8 cellular contexts compared by ENCODE assay signal in genomic region chr2:196101325-196101981, GRCh38. TPM values are rescaled to one million over a fixed set of nuclear protein-coding genes. Genes with fewer than 3 reads are reported as not detected.
DNase-seq lines count a peak whose midpoint lies in the region; ATAC-seq lines count a peak whose summit lies in the region.

No MANE protein-coding gene starts in this region.

- DNase-seq in M059J (ENCODE audit: low read depth): peak; percentile 21
- DNase-seq in effector memory CD8-positive, alpha-beta T cell: no peak
- DNase-seq in stimulated activated CD8-positive, alpha-beta memory T cell treated with anti-CD3 and anti-CD28 coated beads, Interleukin-15, amount 100 ng/mL, for 48 hours (ENCODE audit: low read depth in 2 of 2): peak; percentile 35 to 38
- no peak for DNase-seq in NCI-H2029 (lab: John Stamatoyannopoulos, UW)
- DNase-seq in HK-2 (ENCODE audit: unreplicated experiment): no peak
- no peak for DNase-seq in NCI-H524 treated with DMSO at 0.1 percent for 48 hours (lab: John Stamatoyannopoulos, UW)

- no peak overlapping the region for H3K4me3 Mint-ChIP-seq in effector memory CD8-positive, alpha-beta T cell

- ATAC-seq in GM18511 (IDR thresholded peaks at IDR 0.05; ENCODE audit: unreplicated experiment): peak; percentile 95
- peak; percentile 94 for ATAC-seq in GM21737 (IDR thresholded peaks at IDR 0.05; ENCODE audit: unreplicated experiment)
- ATAC-seq in effector memory CD8-positive, alpha-beta T cell (replicated peaks): peak; percentile 41

- H3K36me3 Mint-ChIP-seq in effector memory CD8-positive, alpha-beta T cell (ENCODE audit: insufficient read depth): peaks cover 4% of the 10 kb centered on the region

- no peaks in the 10 kb centered on the region for H3K27me3 Mint-ChIP-seq in effector memory CD8-positive, alpha-beta T cell

- no peaks in the 10 kb centered on the region for H3K9me3 Mint-ChIP-seq in effector memory CD8-positive, alpha-beta T cell

- H3K4me1 Mint-ChIP-seq in effector memory CD8-positive, alpha-beta T cell (ENCODE audit: low read depth in 2 of 2): peaks cover 8 to 18% of the 10 kb centered on the region in 2 donors

- H3K27ac Mint-ChIP-seq in effector memory CD8-positive, alpha-beta T cell: peak overlapping the region in 1 of 2 donors; percentile 25

RNA-seq across cellular contexts. Expression of gene DNAH7, which starts 32.8 kb away (rescaled TPM):
- 0.64 and 1.1 TPM in 2 replicates for total RNA-seq in M059J (2014; rRNA removed; shearing (Covaris generic))

Comparison
In these comparisons a context has a peak if more than half of its experiments do, and no peak if none do; other contexts are left out.
1. ATAC-seq: peak in every context shown above with its lines; median percentile 95 in GM18511; 94 in GM21737; 41 in effector memory CD8-positive, alpha-beta T cell.
2. DNase-seq: peak in M059J (single experiment) and stimulated activated CD8-positive, alpha-beta memory T cell treated with anti-CD3 and anti-CD28 coated beads, Interleukin-15, amount 100 ng/mL, for 48 hours (2 of 2); none in effector memory CD8-positive, alpha-beta T cell (0 of 3), NCI-H2029 (single experiment), HK-2 (single experiment) and NCI-H524 treated with DMSO at 0.1 percent for 48 hours (single experiment).